In genomic region chr1:234475166-234475793, GRCh38 we compare ENCODE assay signal across 21 cellular contexts. TPM values are rescaled to one million over a fixed set of nuclear protein-coding genes. Genes with fewer than 3 reads are reported as not detected.
DNase-seq lines count a peak whose midpoint lies in the region; ATAC-seq and TF ChIP-seq lines count a peak whose summit lies in the region.
"Had no signal": no experiment of that assay in that cellular context is flagged by ENCODE, and none has a peak within 500 bp of the region (broad histone marks: within the 10 kb centered on the region; RNA-seq: fewer than 3 reads in every experiment).

No MANE protein-coding gene starts in this region.

- no peak overlapping the region for H2BK120ac ChIP-seq in IMR-90 (ENCODE audit: low read depth, low read length)

- 0 out of 2 replicates have a peak overlapping the region, but pooled peaks have one; percentile 28 for H3K14ac ChIP-seq in IMR-90 (replicated peaks; ENCODE audit: low read depth, low read length)

- no peak overlapping the region for H2BK20ac ChIP-seq in IMR-90 (ENCODE audit: low read depth, low read length)

- intact Hi-C loops in IMR-90 (cut with micrococcal nuclease) = loop anchor here (5.0 to 10.0 kb wide), 2 partner anchors 153 to 1160 kb away; no protein-coding TSS in a partner anchor

- no peak for TF ChIP-seq CTCF in IMR-90 (conservative IDR thresholded peaks at IDR 0.05; ENCODE audit: low read depth, low read length)
- no peak for TF ChIP-seq CTCF in nephron progenitor cell (IDR thresholded peaks at IDR 0.05)
- no peak for TF ChIP-seq CTCF in GM10266 (IDR thresholded peaks at IDR 0.05; ENCODE audit: control insufficient read depth, insufficient read depth, low read depth, missing control alignments)

- H3K56ac ChIP-seq in IMR-90 (ENCODE audit: extremely low read depth, insufficient read depth, low read length) = no peak overlapping the region

- H3K36me3 Mint-ChIP-seq in activated naive CD8-positive, alpha-beta T cell treated with anti-CD3 and anti-CD28 coated beads for 36 hours = peaks cover 18% of the 10 kb centered on the region
- peaks cover 7% of the 10 kb centered on the region for H3K36me3 Mint-ChIP-seq in nephron progenitor cell (ENCODE audit: low read depth)

- no peak overlapping the region for H4K5ac ChIP-seq in IMR-90 (ENCODE audit: low read depth, low read length)

- H3K23ac ChIP-seq in IMR-90 (ENCODE audit: low read depth, low read length) = no peak overlapping the region

- no peak for ATAC-seq in IMR-90 (ENCODE audit: low read depth)
- ATAC-seq: activated naive CD4-positive, alpha-beta T cell treated with anti-CD3 and anti-CD28 coated beads, Interleukin-2, amount 50 U/mL, for 72 hours; body of pancreas; heart left ventricle; sciatic nerve; stimulated activated memory B cell treated with anti-CD40 and anti-IgM and Interleukin-4, amounts not matched to agents 10 μg/mL and 1 μg/mL and 100 μg/mL, for 72 hours had no signal

- CTCF ChIA-PET in IMR-90 (lab: Yijun Ruan, JAX) = no interaction called here

- no TSS peak for BruUV-seq in IMR-90 (replicated peaks; lab: Mats Ljungman, UMichigan)

- in situ Hi-C loops in IMR-90 (cut with MboI; ENCODE audit: low sequenced_read_pairs) = loop anchor here (25.0 kb wide), 1 partner anchor 387 kb away; no protein-coding TSS in a partner anchor

- H4K8ac ChIP-seq in IMR-90 (ENCODE audit: low read depth in 2 of 2, low read length in 2 of 2) = no peak overlapping the region

- no peaks in the 10 kb centered on the region for H3K36me3 ChIP-seq in IMR-90 (ENCODE audit: control insufficient read depth, insufficient read depth, low read length)
- H3K36me3 ChIP-seq: colonic mucosa, HAP-1, ovary, tibial artery had no signal

- 0 out of 2 replicates have a peak, but pooled peaks cover 2% of the 10 kb centered on the region for H3K27me3 ChIP-seq in IMR-90 (ENCODE audit: control insufficient read depth, insufficient read depth, low read length)
- H3K27me3 ChIP-seq: body of pancreas, colonic mucosa, heart left ventricle, ovary, tibial artery had no signal

- H4K91ac ChIP-seq in IMR-90 (ENCODE audit: insufficient read depth, low read depth, low read length) = no peak overlapping the region

- no peak overlapping the region for H3K9ac ChIP-seq in IMR-90 (ENCODE audit: low read depth, low read length)

- H2BK5ac ChIP-seq in IMR-90 (ENCODE audit: low read depth, low read length, poor library complexity, severe bottlenecking) = no peak overlapping the region

- H3K4ac ChIP-seq in IMR-90 (ENCODE audit: low read depth, low read length) = peak overlapping the region; percentile 24; the same call in 1 of the 2 replicates

- no peak overlapping the region for H2BK15ac ChIP-seq in IMR-90 (ENCODE audit: low read depth, low read length)

- no peak for TF ChIP-seq POLR2A in IMR-90 (IDR thresholded peaks at IDR 0.05; ENCODE audit: low read depth, low read length)

- H3K4me1 Mint-ChIP-seq in activated naive CD8-positive, alpha-beta T cell treated with anti-CD3 and anti-CD28 coated beads for 36 hours = peaks cover 43% of the 10 kb centered on the region
- peaks cover 51% of the 10 kb centered on the region for H3K4me1 Mint-ChIP-seq in nephron progenitor cell

- H2AFZ ChIP-seq in IMR-90 (replicated peaks; ENCODE audit: low read length, poor library complexity) = no peak overlapping the region

- H3K4me2 ChIP-seq in IMR-90 (ENCODE audit: low read depth, low read length) = no peak overlapping the region

- H3K9me3 ChIP-seq in IMR-90 (ENCODE audit: control insufficient read depth, insufficient read depth, low read length) = no peaks in the 10 kb centered on the region
- H3K9me3 ChIP-seq: body of pancreas, Caco-2, colonic mucosa, HAP-1, heart left ventricle, ovary, tibial artery had no signal

- WGBS in IMR-90 (ENCODE audit: extremely low coverage in 2 of 2, insufficient read length in 1 of 2), 2 experiments = 93% methylated on average over 3 of the region's 12 CpGs; no CpG with 5 or more reads in 1 of the 2 experiments

- H4K20me1 ChIP-seq in IMR-90 (ENCODE audit: insufficient read depth, low read length) = peaks cover 3% of the 10 kb centered on the region; the same call in 1 of the 2 replicates

- H3K4me1 ChIP-seq in IMR-90 (ENCODE audit: control insufficient read depth, insufficient read depth, low read length) = peaks cover 8% of the 10 kb centered on the region
- H3K4me1 ChIP-seq: Caco-2 had no signal

- H2AK9ac ChIP-seq in IMR-90 (replicated peaks; ENCODE audit: low read depth, low read length, poor library complexity) = no peak overlapping the region

- no peak overlapping the region for H3K18ac ChIP-seq in IMR-90 (ENCODE audit: low read depth, low read length)

- H3K4me3 Mint-ChIP-seq in activated naive CD8-positive, alpha-beta T cell treated with anti-CD3 and anti-CD28 coated beads for 36 hours = peak overlapping the region; percentile 29
- no peak overlapping the region for H3K4me3 Mint-ChIP-seq in nephron progenitor cell

- no peak overlapping the region for H3K27ac ChIP-seq in IMR-90 (ENCODE audit: insufficient read depth, low read length)
- H3K27ac ChIP-seq: body of pancreas, colonic mucosa, heart left ventricle, ovary, tibial artery had no signal

- H3K9me1 ChIP-seq in IMR-90 (ENCODE audit: insufficient read depth, low read length) = no peaks in the 10 kb centered on the region; the same call in none of the 2 replicates

- peaks cover 6 to 18% of the 10 kb centered on the region in 2 experiments for H3K79me1 ChIP-seq in IMR-90 (ENCODE audit: low read depth in 1 of 2, low read length in 2 of 2)

- POLR2A ChIA-PET in IMR-90 (lab: Charles Lee; ENCODE audit: unreplicated experiment) = no interaction called here

- H3K4me3 ChIP-seq in GM08714 (ENCODE audit: low read length) (peak overlapping the region; percentile 37; the same call in 1 of the 2 replicates), IMR-90 (ENCODE audit: insufficient read depth, low read depth, low read length) (no peak overlapping the region)
- H3K4me3 ChIP-seq: body of pancreas, colonic mucosa, HAP-1, heart left ventricle, lung, ovary, tibial artery had no signal

- no peak for TF ChIP-seq RAD21 in IMR-90 (IDR thresholded peaks at IDR 0.05; ENCODE audit: low read length)

- no peak overlapping the region; the same call in 1 of the 2 replicates for H2AK5ac ChIP-seq in IMR-90 (ENCODE audit: low read depth, low read length)

- dilution Hi-C loops in IMR-90 (cut with HindIII; ENCODE audit: low sequenced_read_pairs, unreplicated experiment) = no loop called here

- DNase-seq in IMR-90 (no peak), nephron progenitor cell (no peak), hypothalamus (lab: John Stamatoyannopoulos, UW) (no peak), GM10266 (ENCODE audit: extremely low spot score) (no peak), NCI-H1105 (lab: John Stamatoyannopoulos, UW) (no peak)
- DNase-seq in activated naive CD8-positive, alpha-beta T cell treated with anti-CD3 and anti-CD28 coated beads for 36 hours = no peak
- DNase-seq: activated T-cell treated with anti-CD3 and anti-CD28 coated beads for 4 hours, body of pancreas, Caco-2, colonic mucosa, heart left ventricle, NCI-H2081, NCI-H510A, ovary, tibial artery had no signal

- H3K27me3 Mint-ChIP-seq in activated naive CD8-positive, alpha-beta T cell treated with anti-CD3 and anti-CD28 coated beads for 36 hours = no peaks in the 10 kb centered on the region
- peaks cover 2% of the 10 kb centered on the region for H3K27me3 Mint-ChIP-seq in nephron progenitor cell (ENCODE audit: low read depth, poor library complexity)
- H3K27me3 Mint-ChIP-seq: stimulated activated memory B cell treated with anti-CD40 and anti-IgM and Interleukin-4, amounts not matched to agents 10 μg/mL and 1 μg/mL and 100 μg/mL, for 72 hours had no signal

- no peak overlapping the region for H3K27ac Mint-ChIP-seq in activated naive CD8-positive, alpha-beta T cell treated with anti-CD3 and anti-CD28 coated beads for 36 hours
- peak overlapping the region; percentile 81 for H3K27ac Mint-ChIP-seq in nephron progenitor cell
- H3K27ac Mint-ChIP-seq: activated naive CD4-positive, alpha-beta T cell treated with anti-CD3 and anti-CD28 coated beads, Interleukin-2, amount 50 U/mL, for 72 hours had no signal

- H3K9me3 Mint-ChIP-seq in activated naive CD8-positive, alpha-beta T cell treated with anti-CD3 and anti-CD28 coated beads for 36 hours = no peaks in the 10 kb centered on the region
- H3K9me3 Mint-ChIP-seq in nephron progenitor cell = no peaks in the 10 kb centered on the region
- H3K9me3 Mint-ChIP-seq: activated naive CD4-positive, alpha-beta T cell treated with anti-CD3 and anti-CD28 coated beads, Interleukin-2, amount 50 U/mL, for 72 hours; stimulated activated memory B cell treated with anti-CD40 and anti-IgM and Interleukin-4, amounts not matched to agents 10 μg/mL and 1 μg/mL and 100 μg/mL, for 72 hours had no signal

TF ChIP-seq in IMR-90, 13 proteins besides CTCF, POLR2A, EP300 and RAD21 (continues in another document):
- TF ChIP-seq NFE2L2 (IDR thresholded peaks at IDR 0.05; ENCODE audit: low read depth, low read length) = no peak
- no peak for TF ChIP-seq RCOR1 (IDR thresholded peaks at IDR 0.05; ENCODE audit: insufficient replicate concordance, low read length)
- no peak for TF ChIP-seq CEBPB (IDR thresholded peaks at IDR 0.05; ENCODE audit: low read depth, low read length)
- TF ChIP-seq CHD1 (IDR thresholded peaks at IDR 0.05; ENCODE audit: low read depth, low read length) = no peak
- TF ChIP-seq, protein P1, sequence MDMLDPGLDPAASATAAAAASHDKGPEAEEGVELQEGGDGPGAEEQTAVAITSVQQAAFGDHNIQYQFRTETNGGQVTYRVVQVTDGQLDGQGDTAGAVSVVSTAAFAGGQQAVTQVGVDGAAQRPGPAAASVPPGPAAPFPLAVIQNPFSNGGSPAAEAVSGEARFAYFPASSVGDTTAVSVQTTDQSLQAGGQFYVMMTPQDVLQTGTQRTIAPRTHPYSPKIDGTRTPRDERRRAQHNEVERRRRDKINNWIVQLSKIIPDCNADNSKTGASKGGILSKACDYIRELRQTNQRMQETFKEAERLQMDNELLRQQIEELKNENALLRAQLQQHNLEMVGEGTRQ (IDR thresholded peaks at IDR 0.05; ENCODE audit: low read depth, low read length) = no peak
- no peak for TF ChIP-seq MXI1 (IDR thresholded peaks at IDR 0.05; ENCODE audit: borderline replicate concordance, low read depth, low read length)
- TF ChIP-seq MAFK (IDR thresholded peaks at IDR 0.05; ENCODE audit: low read depth, low read length) = no peak
- TF ChIP-seq BHLHE40 (IDR thresholded peaks at IDR 0.05; ENCODE audit: low read depth, low read length) = no peak
- TF ChIP-seq FOS (IDR thresholded peaks at IDR 0.05; ENCODE audit: low read depth, low read length) = no peak
- no peak for TF ChIP-seq SMC3 (IDR thresholded peaks at IDR 0.05; ENCODE audit: low read depth, low read length)

RNA-seq across cellular contexts. Expression of gene TARBP1, which starts 3.7 kb away (rescaled TPM):
- total RNA-seq in IMR-90 (2012; rRNA removed) = 10.6 and 12.8 TPM in 2 replicates
- polyA plus RNA-seq in IMR-90 (2012; rRNA removed) = 16.0 and 17.7 TPM in 2 replicates
- polyA plus RNA-seq in IMR-90 (2012; cell fraction: cytosol; rRNA removed) = 2.9 and 4.6 TPM in 2 replicates
- 20.3 and 133 TPM in 2 replicates for polyA plus RNA-seq in IMR-90 (2012; cell fraction: nucleus; rRNA removed; ENCODE audit: low replicate concordance)
- total RNA-seq in activated naive CD8-positive, alpha-beta T cell treated with anti-CD3 and anti-CD28 coated beads for 36 hours = 10 to 100 TPM; 38.6 to 44.0 TPM
